In the genomic region with DNA sequence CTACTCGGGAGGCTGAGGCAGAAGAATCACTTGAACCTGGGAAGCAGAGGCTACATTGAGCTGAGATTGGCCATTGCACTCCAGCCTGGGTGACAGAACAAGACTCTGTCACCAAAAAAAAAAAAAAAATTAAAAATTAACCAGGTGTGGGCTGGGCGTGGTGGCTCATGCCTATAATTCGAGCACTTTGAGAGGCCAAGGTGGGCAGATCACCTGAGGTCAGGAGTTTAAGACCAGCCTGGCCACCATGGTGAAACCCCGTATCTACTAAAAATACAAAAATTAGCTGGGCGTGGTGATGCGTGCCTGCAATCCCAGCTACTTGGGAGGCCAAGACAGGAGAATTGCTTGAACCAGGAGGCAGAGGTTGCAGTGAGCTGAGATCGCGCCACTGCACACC, we compare ENCODE assay signal across 14 cellular contexts. TPM values are rescaled to one million over a fixed set of nuclear protein-coding genes. Genes with fewer than 3 reads are reported as not detected.
"Had no signal": no experiment of that assay in that cellular context is flagged by ENCODE, and none has a peak within 500 bp of the region (broad histone marks: within the 10 kb centered on the region; RNA-seq: fewer than 3 reads in every experiment).

No MANE protein-coding gene starts in this region.

RNA-seq across cellular contexts. Expression of a gene that starts 14.6 kb away (rescaled TPM):
- total RNA-seq: activated CD4-positive, alpha-beta T cell treated with anti-CD3 and anti-CD28 coated beads for 36 hours; activated CD4-positive, alpha-beta T cell treated with anti-CD3 and anti-CD28 coated beads, Interleukin-2, amount 10 ng/mL, durations not matched to agents 7 days and 5 days; activated naive CD8-positive, alpha-beta T cell treated with anti-CD3 and anti-CD28 coated beads, Interleukin-2, amount 10 ng/mL, durations not matched to agents 7 days and 5 days; ascending aorta; breast epithelium; LHCN-M2; NCI-H460; RPMI7951; SK-MEL-5; T-cell; T-helper 17 cell had no signal

RNA-seq across cellular contexts. Expression of a gene that starts 21.6 kb away (rescaled TPM):
- total RNA-seq: activated CD4-positive, alpha-beta T cell treated with anti-CD3 and anti-CD28 coated beads for 36 hours; activated CD4-positive, alpha-beta T cell treated with anti-CD3 and anti-CD28 coated beads, Interleukin-2, amount 10 ng/mL, durations not matched to agents 7 days and 5 days; activated CD8-positive, alpha-beta T cell treated with anti-CD3 and anti-CD28 coated beads, Interleukin-2, amount 10 ng/mL, durations not matched to agents 7 days and 5 days; activated naive CD8-positive, alpha-beta T cell treated with anti-CD3 and anti-CD28 coated beads, Interleukin-2, amount 10 ng/mL, durations not matched to agents 7 days and 5 days; activated T-helper 2 cell treated with anti-CD3 and anti-CD28 coated beads, Interferon-gamma antibody, Interleukin-2, Interleukin-4, amounts not matched to agents 10 μg/mL and 5 μg/mL and 100 μg/mL, durations not matched to agents 14 hours and 24 hours and 36 hours; ascending aorta; breast epithelium; cardiac septum; LHCN-M2; RPMI7951; SK-MEL-5; T-cell; T-helper 17 cell had no signal
